1 cellular context compared by ENCODE assay signal in the genomic region with DNA sequence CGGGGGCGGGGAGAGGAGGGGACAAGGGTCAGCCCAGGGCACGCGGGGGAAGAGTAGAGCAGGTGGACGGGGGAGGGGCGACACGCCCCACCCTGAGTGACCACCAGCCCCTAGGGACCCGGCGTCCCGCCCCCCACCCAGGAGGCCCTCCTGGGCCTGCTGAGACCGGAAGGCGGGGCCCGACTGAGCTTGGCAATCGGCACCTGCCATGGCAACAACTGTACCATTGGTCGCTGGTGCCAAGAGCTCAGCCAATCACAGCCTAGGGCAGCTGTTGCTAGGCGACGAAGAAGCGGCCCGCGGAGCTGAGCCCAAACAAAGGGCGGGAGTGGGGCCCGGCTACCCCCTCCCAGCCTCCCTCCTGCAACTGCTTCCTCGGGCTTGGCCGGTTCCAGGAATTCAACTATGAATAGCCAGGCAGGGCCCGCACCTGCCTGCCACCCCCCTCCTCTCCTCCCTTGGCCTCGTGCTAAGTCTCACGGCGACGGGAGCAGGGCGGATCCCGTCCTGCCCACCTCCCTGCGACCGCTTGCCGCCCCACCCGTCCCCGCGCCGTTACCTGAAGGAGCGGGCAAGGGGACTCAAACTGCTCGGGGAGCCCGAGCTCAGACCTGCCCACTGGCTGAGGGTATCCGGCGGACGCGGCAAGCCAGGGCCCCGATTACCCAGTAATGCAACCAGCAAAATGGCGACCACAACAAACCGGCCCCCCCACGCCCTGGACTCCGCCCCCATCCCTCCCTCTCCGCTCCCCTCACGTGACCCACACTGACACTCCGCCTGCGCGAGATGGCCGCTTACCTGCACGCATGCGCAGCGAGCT.
TF ChIP-seq lines count a peak whose summit lies in the region.

A gene (minus strand): TSS at position 699 of the 823 bp plus-strand sequence. CDS start 2,295 bp downstream, outside the sequence.

TF ChIP-seq in HEK293, 187 proteins besides CTCF, POLR2A, EP300 and RAD21 (continued from another document and continues in another):
- TF ChIP-seq, protein P1, sequence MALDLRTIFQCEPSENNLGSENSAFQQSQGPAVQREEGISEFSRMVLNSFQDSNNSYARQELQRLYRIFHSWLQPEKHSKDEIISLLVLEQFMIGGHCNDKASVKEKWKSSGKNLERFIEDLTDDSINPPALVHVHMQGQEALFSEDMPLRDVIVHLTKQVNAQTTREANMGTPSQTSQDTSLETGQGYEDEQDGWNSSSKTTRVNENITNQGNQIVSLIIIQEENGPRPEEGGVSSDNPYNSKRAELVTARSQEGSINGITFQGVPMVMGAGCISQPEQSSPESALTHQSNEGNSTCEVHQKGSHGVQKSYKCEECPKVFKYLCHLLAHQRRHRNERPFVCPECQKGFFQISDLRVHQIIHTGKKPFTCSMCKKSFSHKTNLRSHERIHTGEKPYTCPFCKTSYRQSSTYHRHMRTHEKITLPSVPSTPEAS (tag by site-specific recombination; IDR thresholded peaks at IDR 0.05): peak; percentile 46
- TF ChIP-seq ZNF274 (IDR thresholded peaks at IDR 0.05; ENCODE audit: low read length): no peak
- no peak for TF ChIP-seq ZNF274 (tag by site-specific recombination; IDR thresholded peaks at IDR 0.05; ENCODE audit: borderline replicate concordance)
- TF ChIP-seq, protein P2, sequence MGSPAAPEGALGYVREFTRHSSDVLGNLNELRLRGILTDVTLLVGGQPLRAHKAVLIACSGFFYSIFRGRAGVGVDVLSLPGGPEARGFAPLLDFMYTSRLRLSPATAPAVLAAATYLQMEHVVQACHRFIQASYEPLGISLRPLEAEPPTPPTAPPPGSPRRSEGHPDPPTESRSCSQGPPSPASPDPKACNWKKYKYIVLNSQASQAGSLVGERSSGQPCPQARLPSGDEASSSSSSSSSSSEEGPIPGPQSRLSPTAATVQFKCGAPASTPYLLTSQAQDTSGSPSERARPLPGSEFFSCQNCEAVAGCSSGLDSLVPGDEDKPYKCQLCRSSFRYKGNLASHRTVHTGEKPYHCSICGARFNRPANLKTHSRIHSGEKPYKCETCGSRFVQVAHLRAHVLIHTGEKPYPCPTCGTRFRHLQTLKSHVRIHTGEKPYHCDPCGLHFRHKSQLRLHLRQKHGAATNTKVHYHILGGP (tag by site-specific recombination; IDR thresholded peaks at IDR 0.05): no peak
- peak; percentile 90; the same call in 1 of the 2 replicates for TF ChIP-seq ZNF610 (tag by site-specific recombination; IDR thresholded peaks at IDR 0.05; ENCODE audit: borderline replicate concordance)
- TF ChIP-seq ZNF248 (tag by site-specific recombination; IDR thresholded peaks at IDR 0.05): no peak
- TF ChIP-seq, protein P3, sequence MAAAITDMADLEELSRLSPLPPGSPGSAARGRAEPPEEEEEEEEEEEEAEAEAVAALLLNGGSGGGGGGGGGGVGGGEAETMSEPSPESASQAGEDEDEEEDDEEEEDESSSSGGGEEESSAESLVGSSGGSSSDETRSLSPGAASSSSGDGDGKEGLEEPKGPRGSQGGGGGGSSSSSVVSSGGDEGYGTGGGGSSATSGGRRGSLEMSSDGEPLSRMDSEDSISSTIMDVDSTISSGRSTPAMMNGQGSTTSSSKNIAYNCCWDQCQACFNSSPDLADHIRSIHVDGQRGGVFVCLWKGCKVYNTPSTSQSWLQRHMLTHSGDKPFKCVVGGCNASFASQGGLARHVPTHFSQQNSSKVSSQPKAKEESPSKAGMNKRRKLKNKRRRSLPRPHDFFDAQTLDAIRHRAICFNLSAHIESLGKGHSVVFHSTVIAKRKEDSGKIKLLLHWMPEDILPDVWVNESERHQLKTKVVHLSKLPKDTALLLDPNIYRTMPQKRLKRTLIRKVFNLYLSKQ (tag by site-specific recombination; IDR thresholded peaks at IDR 0.05; ENCODE audit: borderline replicate concordance): no peak
- peak; percentile 95 for TF ChIP-seq ZNF391 (tag by site-specific recombination; IDR thresholded peaks at IDR 0.05; ENCODE audit: borderline replicate concordance, low read depth)
- TF ChIP-seq ZNF132 (tag by site-specific recombination; IDR thresholded peaks at IDR 0.05; ENCODE audit: borderline replicate concordance): no peak
- no peak; the same call in 1 of the 2 replicates for TF ChIP-seq ZNF596 (tag by site-specific recombination; IDR thresholded peaks at IDR 0.05)
- peak; percentile 45; the same call in 1 of the 2 replicates for TF ChIP-seq ZNF660 (tag by site-specific recombination; IDR thresholded peaks at IDR 0.05)
- TF ChIP-seq ZSCAN30 (tag by site-specific recombination; IDR thresholded peaks at IDR 0.05): peak; percentile 95
- no peak for TF ChIP-seq ZNF350 (tag by site-specific recombination; IDR thresholded peaks at IDR 0.05)
- TF ChIP-seq TRIM28 (IDR thresholded peaks at IDR 0.05; ENCODE audit: borderline replicate concordance, low read length): no peak
- peak; percentile 52; the same call in 1 of the 2 replicates for TF ChIP-seq ZNF677 (tag by site-specific recombination; IDR thresholded peaks at IDR 0.05)
- TF ChIP-seq, protein P4, sequence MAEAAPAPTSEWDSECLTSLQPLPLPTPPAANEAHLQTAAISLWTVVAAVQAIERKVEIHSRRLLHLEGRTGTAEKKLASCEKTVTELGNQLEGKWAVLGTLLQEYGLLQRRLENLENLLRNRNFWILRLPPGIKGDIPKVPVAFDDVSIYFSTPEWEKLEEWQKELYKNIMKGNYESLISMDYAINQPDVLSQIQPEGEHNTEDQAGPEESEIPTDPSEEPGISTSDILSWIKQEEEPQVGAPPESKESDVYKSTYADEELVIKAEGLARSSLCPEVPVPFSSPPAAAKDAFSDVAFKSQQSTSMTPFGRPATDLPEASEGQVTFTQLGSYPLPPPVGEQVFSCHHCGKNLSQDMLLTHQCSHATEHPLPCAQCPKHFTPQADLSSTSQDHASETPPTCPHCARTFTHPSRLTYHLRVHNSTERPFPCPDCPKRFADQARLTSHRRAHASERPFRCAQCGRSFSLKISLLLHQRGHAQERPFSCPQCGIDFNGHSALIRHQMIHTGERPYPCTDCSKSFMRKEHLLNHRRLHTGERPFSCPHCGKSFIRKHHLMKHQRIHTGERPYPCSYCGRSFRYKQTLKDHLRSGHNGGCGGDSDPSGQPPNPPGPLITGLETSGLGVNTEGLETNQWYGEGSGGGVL (tag by site-specific recombination; IDR thresholded peaks at IDR 0.05): peak; percentile 99
- TF ChIP-seq, protein P5, sequence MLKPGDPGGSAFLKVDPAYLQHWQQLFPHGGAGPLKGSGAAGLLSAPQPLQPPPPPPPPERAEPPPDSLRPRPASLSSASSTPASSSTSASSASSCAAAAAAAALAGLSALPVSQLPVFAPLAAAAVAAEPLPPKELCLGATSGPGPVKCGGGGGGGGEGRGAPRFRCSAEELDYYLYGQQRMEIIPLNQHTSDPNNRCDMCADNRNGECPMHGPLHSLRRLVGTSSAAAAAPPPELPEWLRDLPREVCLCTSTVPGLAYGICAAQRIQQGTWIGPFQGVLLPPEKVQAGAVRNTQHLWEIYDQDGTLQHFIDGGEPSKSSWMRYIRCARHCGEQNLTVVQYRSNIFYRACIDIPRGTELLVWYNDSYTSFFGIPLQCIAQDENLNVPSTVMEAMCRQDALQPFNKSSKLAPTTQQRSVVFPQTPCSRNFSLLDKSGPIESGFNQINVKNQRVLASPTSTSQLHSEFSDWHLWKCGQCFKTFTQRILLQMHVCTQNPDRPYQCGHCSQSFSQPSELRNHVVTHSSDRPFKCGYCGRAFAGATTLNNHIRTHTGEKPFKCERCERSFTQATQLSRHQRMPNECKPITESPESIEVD (tag by site-specific recombination; IDR thresholded peaks at IDR 0.05): no peak
- TF ChIP-seq, protein P6, sequence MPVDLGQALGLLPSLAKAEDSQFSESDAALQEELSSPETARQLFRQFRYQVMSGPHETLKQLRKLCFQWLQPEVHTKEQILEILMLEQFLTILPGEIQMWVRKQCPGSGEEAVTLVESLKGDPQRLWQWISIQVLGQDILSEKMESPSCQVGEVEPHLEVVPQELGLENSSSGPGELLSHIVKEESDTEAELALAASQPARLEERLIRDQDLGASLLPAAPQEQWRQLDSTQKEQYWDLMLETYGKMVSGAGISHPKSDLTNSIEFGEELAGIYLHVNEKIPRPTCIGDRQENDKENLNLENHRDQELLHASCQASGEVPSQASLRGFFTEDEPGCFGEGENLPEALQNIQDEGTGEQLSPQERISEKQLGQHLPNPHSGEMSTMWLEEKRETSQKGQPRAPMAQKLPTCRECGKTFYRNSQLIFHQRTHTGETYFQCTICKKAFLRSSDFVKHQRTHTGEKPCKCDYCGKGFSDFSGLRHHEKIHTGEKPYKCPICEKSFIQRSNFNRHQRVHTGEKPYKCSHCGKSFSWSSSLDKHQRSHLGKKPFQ (tag by site-specific recombination; IDR thresholded peaks at IDR 0.05): no peak
- TF ChIP-seq, protein P7, sequence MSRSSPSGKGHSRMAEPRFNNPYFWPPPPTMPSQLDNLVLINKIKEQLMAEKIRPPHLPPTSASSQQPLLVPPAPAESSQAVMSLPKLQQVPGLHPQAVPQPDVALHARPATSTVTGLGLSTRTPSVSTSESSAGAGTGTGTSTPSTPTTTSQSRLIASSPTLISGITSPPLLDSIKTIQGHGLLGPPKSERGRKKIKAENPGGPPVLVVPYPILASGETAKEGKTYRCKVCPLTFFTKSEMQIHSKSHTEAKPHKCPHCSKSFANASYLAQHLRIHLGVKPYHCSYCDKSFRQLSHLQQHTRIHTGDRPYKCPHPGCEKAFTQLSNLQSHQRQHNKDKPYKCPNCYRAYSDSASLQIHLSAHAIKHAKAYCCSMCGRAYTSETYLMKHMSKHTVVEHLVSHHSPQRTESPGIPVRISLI (tag by site-specific recombination; IDR thresholded peaks at IDR 0.05): no peak
- TF ChIP-seq ZNF302 (tag by site-specific recombination; IDR thresholded peaks at IDR 0.05; ENCODE audit: low read depth): no peak
- no peak for TF ChIP-seq ZFP41 (tag by site-specific recombination; IDR thresholded peaks at IDR 0.05; ENCODE audit: borderline replicate concordance)
- no peak for TF ChIP-seq ZNF416 (tag by site-specific recombination; IDR thresholded peaks at IDR 0.05)
- TF ChIP-seq, protein P8, sequence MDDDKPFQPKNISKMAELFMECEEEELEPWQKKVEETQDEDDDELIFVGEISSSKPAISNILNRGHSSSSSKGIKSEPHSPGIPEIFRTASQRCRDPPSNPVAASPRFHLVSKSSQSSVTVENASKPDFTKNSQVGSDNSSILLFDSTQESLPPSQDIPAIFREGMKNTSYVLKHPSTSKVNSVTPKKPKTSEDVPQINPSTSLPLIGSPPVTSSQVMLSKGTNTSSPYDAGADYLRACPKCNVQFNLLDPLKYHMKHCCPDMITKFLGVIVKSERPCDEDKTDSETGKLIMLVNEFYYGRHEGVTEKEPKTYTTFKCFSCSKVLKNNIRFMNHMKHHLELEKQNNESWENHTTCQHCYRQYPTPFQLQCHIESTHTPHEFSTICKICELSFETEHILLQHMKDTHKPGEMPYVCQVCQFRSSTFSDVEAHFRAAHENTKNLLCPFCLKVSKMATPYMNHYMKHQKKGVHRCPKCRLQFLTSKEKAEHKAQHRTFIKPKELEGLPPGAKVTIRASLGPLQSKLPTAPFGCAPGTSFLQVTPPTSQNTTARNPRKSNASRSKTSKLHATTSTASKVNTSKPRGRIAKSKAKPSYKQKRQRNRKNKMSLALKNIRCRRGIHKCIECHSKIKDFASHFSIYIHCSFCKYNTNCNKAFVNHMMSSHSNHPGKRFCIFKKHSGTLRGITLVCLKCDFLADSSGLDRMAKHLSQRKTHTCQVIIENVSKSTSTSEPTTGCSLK (tag by site-specific recombination; IDR thresholded peaks at IDR 0.05): no peak
- peak; percentile 38; the same call in 1 of the 2 replicates for TF ChIP-seq ZNF24 (tag by site-specific recombination; IDR thresholded peaks at IDR 0.05)
- TF ChIP-seq, protein P9, sequence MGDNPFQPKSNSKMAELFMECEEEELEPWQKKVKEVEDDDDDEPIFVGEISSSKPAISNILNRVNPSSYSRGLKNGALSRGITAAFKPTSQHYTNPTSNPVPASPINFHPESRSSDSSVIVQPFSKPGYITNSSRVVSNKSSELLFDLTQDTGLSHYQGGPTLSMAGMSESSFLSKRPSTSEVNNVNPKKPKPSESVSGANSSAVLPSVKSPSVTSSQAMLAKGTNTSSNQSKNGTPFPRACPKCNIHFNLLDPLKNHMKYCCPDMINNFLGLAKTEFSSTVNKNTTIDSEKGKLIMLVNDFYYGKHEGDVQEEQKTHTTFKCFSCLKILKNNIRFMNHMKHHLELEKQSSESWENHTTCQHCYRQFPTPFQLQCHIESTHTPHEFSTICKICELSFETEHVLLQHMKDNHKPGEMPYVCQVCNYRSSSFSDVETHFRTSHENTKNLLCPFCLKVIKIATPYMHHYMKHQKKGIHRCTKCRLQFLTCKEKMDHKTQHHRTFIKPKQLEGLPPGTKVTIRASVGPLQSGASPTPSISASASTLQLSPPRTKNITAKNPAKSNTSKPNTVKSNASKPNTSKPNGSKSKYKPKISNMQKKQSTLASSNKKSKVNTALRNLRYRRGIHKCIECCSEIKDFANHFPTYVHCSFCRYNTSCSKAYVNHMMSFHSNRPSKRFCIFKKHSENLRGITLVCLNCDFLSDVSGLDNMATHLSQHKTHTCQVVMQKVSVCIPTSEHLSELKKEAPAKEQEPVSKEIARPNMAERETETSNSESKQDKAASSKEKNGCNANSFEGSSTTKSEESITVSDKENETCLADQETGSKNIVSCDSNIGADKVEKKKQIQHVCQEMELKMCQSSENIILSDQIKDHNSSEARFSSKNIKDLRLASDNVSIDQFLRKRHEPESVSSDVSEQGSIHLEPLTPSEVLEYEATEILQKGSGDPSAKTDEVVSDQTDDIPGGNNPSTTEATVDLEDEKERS (tag by site-specific recombination; IDR thresholded peaks at IDR 0.05): no peak; the same call in 1 of the 2 replicates
- no peak for TF ChIP-seq ZNF555 (tag by site-specific recombination; conservative IDR thresholded peaks at IDR 0.05)
- TF ChIP-seq, protein P10, sequence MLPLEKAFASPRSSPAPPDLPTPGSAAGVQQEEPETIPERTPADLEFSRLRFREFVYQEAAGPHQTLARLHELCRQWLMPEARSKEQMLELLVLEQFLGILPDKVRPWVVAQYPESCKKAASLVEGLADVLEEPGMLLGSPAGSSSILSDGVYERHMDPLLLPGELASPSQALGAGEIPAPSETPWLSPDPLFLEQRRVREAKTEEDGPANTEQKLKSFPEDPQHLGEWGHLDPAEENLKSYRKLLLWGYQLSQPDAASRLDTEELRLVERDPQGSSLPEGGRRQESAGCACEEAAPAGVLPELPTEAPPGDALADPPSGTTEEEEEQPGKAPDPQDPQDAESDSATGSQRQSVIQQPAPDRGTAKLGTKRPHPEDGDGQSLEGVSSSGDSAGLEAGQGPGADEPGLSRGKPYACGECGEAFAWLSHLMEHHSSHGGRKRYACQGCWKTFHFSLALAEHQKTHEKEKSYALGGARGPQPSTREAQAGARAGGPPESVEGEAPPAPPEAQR (tag by site-specific recombination; IDR thresholded peaks at IDR 0.05): peak; percentile 67; the same call in 1 of the 2 replicates
- TF ChIP-seq ZNF747 (tag by site-specific recombination; IDR thresholded peaks at IDR 0.05): no peak
- no peak; the same call in 1 of the 2 replicates for TF ChIP-seq ZNF707 (tag by site-specific recombination; IDR thresholded peaks at IDR 0.05)
- TF ChIP-seq, protein P11, sequence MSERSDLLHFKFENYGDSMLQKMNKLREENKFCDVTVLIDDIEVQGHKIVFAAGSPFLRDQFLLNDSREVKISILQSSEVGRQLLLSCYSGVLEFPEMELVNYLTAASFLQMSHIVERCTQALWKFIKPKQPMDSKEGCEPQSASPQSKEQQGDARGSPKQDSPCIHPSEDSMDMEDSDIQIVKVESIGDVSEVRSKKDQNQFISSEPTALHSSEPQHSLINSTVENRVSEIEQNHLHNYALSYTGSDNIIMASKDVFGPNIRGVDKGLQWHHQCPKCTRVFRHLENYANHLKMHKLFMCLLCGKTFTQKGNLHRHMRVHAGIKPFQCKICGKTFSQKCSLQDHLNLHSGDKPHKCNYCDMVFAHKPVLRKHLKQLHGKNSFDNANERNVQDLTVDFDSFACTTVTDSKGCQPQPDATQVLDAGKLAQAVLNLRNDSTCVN (tag by site-specific recombination; optimal IDR thresholded peaks at IDR 0.05): peak; percentile 60
